Comparison of ENCODE assay signal across 9 cellular contexts in the genomic region with DNA sequence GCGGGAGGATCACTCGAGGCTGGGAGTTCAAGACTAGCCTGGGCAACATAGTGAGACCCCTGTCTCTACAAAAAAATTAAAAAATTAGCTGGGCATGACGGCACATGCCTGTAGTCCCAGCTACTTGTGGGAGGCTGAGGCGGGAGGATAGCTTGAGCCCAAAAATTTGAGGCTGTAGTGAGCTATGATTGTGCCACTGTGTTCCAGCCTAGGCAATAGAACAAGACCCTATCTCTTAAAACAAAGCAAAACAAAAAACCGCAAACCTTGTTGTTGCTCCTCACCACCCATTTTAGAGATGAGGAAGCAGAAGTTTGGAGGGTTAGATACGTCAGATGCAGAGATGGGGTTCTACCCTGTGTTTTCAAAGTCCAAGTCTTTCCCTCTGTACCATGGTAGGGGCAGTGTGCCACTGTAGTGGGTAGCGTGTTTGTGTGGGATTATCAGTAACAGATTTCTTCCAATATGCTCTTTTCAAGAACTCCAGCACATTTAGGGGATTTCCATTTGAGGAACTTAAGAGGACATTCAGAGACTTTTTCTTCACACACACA.
A peak's percentile ranks its signal among the peaks of the same experiment; 100 is the strongest.
DNase-seq lines count a peak whose midpoint lies in the region; ATAC-seq and TF ChIP-seq lines count a peak whose summit lies in the region.
"Had no signal": no experiment of that assay in that cellular context is flagged by ENCODE, and none has a peak within 500 bp of the region (broad histone marks: within the 10 kb centered on the region; RNA-seq: fewer than 3 reads in every experiment).

No MANE protein-coding gene starts in this region.

- H3K27ac ChIP-seq in CD4-positive, alpha-beta T cell (ENCODE audit: low read depth, low read length) = no peak overlapping the region
- H3K27ac ChIP-seq in mucosa of rectum (ENCODE audit: low read depth in 2 of 2, low read length in 2 of 2) = peak overlapping the region; percentile 61 to 66

- peaks cover 25% of the 10 kb centered on the region for H3K36me3 Mint-ChIP-seq in CD4-positive, alpha-beta T cell (ENCODE audit: low read depth)
- H3K36me3 Mint-ChIP-seq in activated CD4-positive, alpha-beta memory T cell treated with anti-CD3 and anti-CD28 coated beads, Interleukin-2, amount 10 ng/mL, durations not matched to agents 7 days and 5 days (ENCODE audit: low read depth) = peaks cover 64% of the 10 kb centered on the region
- H3K36me3 Mint-ChIP-seq in activated naive CD4-positive, alpha-beta T cell treated with anti-CD3 and anti-CD28 coated beads for 36 hours (ENCODE audit: low read depth) = peaks cover 16% of the 10 kb centered on the region

- no peak overlapping the region for H3K4me3 ChIP-seq in mucosa of rectum (ENCODE audit: low read length in 2 of 2)

- no peaks in the 10 kb centered on the region for H3K27me3 ChIP-seq in CD4-positive, alpha-beta T cell (ENCODE audit: control insufficient read depth, insufficient read depth, low read length)
- H3K27me3 ChIP-seq in mucosa of rectum (ENCODE audit: control insufficient read depth in 2 of 2, insufficient read depth in 2 of 2, low read length in 2 of 2) = no peaks in the 10 kb centered on the region

- ATAC-seq in CD4-positive, alpha-beta T cell (ENCODE audit: poor library complexity) = no peak
- no peak for ATAC-seq in HG02759 (IDR thresholded peaks at IDR 0.05; ENCODE audit: unreplicated experiment)

- H3K36me3 ChIP-seq in mucosa of rectum (ENCODE audit: control insufficient read depth in 2 of 2, insufficient read depth in 2 of 2, low read length in 2 of 2) = no peaks in the 10 kb centered on the region

- intact Hi-C loops in CD4-positive, alpha-beta T cell (cut with DNase I, micrococcal nuclease) = no loop called here
- intact Hi-C loops in activated naive CD4-positive, alpha-beta T cell treated with anti-CD3 and anti-CD28 coated beads for 36 hours (cut with micrococcal nuclease) = loop anchor here (2.0 kb wide), 1 partner anchor 38 kb away; no protein-coding TSS in a partner anchor

- no peak for DNase-seq in CD4-positive, alpha-beta T cell
- DNase-seq in GM20000 (ENCODE audit: low spot score) (peak; percentile 48), amniotic stem cell (lab: John Stamatoyannopoulos, UW) (no peak)
- no peak for DNase-seq in activated CD4-positive, alpha-beta memory T cell treated with anti-CD3 and anti-CD28 coated beads, Interleukin-2, amount 10 ng/mL, durations not matched to agents 7 days and 5 days
- DNase-seq in activated effector memory CD4-positive, alpha-beta T cell treated with anti-CD3 and anti-CD28 coated beads, Interleukin-2, amount 50 U/mL, for 16 hours = no peak
- no peak for DNase-seq in activated naive CD4-positive, alpha-beta T cell treated with anti-CD3 and anti-CD28 coated beads for 36 hours

- POLR2A ChIA-PET in CD4-positive, alpha-beta T cell (lab: Charles Lee) = no interaction called here
- POLR2A ChIA-PET in activated CD4-positive, alpha-beta memory T cell treated with anti-CD3 and anti-CD28 coated beads, Interleukin-2, amount 10 ng/mL, durations not matched to agents 7 days and 5 days (lab: Charles Lee) = no interaction called here

- H3K4me3 Mint-ChIP-seq in CD4-positive, alpha-beta T cell = peak overlapping the region; percentile 54
- no peak overlapping the region for H3K4me3 Mint-ChIP-seq in activated CD4-positive, alpha-beta memory T cell treated with anti-CD3 and anti-CD28 coated beads, Interleukin-2, amount 10 ng/mL, durations not matched to agents 7 days and 5 days
- H3K4me3 Mint-ChIP-seq in activated naive CD4-positive, alpha-beta T cell treated with anti-CD3 and anti-CD28 coated beads for 36 hours = no peak overlapping the region

- TF ChIP-seq CTCF in CD4-positive, alpha-beta T cell (IDR thresholded peaks at IDR 0.05) = no peak
- no peak for TF ChIP-seq CTCF in GM20000 (IDR thresholded peaks at IDR 0.05; ENCODE audit: extremely low read depth, missing control alignments)

- H3K9ac ChIP-seq in mucosa of rectum (ENCODE audit: low read depth in 1 of 2, low read length in 2 of 2) = no peak overlapping the region

- peaks cover 6% of the 10 kb centered on the region for H3K9me3 Mint-ChIP-seq in CD4-positive, alpha-beta T cell
- H3K9me3 Mint-ChIP-seq in activated CD4-positive, alpha-beta memory T cell treated with anti-CD3 and anti-CD28 coated beads, Interleukin-2, amount 10 ng/mL, durations not matched to agents 7 days and 5 days = peaks cover 14% of the 10 kb centered on the region
- H3K9me3 Mint-ChIP-seq in activated naive CD4-positive, alpha-beta T cell treated with anti-CD3 and anti-CD28 coated beads for 36 hours = peaks cover 7% of the 10 kb centered on the region

- no peaks in the 10 kb centered on the region for H3K27me3 Mint-ChIP-seq in CD4-positive, alpha-beta T cell
- H3K27me3 Mint-ChIP-seq in activated CD4-positive, alpha-beta memory T cell treated with anti-CD3 and anti-CD28 coated beads, Interleukin-2, amount 10 ng/mL, durations not matched to agents 7 days and 5 days = no peaks in the 10 kb centered on the region
- no peaks in the 10 kb centered on the region for H3K27me3 Mint-ChIP-seq in activated naive CD4-positive, alpha-beta T cell treated with anti-CD3 and anti-CD28 coated beads for 36 hours (ENCODE audit: low read depth)
- H3K27me3 Mint-ChIP-seq: progenitor cell of endocrine pancreas had no signal

- peaks cover 0 to 4% of the 10 kb centered on the region in 2 donors for H3K4me1 ChIP-seq in mucosa of rectum (ENCODE audit: control insufficient read depth in 2 of 2, insufficient read depth in 2 of 2, low read length in 2 of 2)

- CTCF ChIA-PET in CD4-positive, alpha-beta T cell (lab: Charles Lee) = interaction anchor here (0.9 kb wide), 1 partner anchor 28 kb away, joined by 3 read pairs; no protein-coding TSS in a partner anchor
- CTCF ChIA-PET in activated CD4-positive, alpha-beta memory T cell treated with anti-CD3 and anti-CD28 coated beads, Interleukin-2, amount 10 ng/mL, durations not matched to agents 7 days and 5 days (lab: Charles Lee) = no interaction called here
- CTCF ChIA-PET in activated naive CD4-positive, alpha-beta T cell treated with anti-CD3 and anti-CD28 coated beads for 36 hours (lab: Charles Lee) = interaction anchor here (1.0 kb wide), 1 partner anchor 407 kb away, joined by 3 read pairs; no protein-coding TSS in a partner anchor

- H3K9me3 ChIP-seq in CD4-positive, alpha-beta T cell (ENCODE audit: control insufficient read depth, low read length) = no peaks in the 10 kb centered on the region
- H3K9me3 ChIP-seq in mucosa of rectum (ENCODE audit: control insufficient read depth in 2 of 2, low read length in 2 of 2) = no peaks in the 10 kb centered on the region

- peak overlapping the region; percentile 78 for H3K27ac Mint-ChIP-seq in CD4-positive, alpha-beta T cell
- H3K27ac Mint-ChIP-seq in activated CD4-positive, alpha-beta memory T cell treated with anti-CD3 and anti-CD28 coated beads, Interleukin-2, amount 10 ng/mL, durations not matched to agents 7 days and 5 days = peak overlapping the region; percentile 14
- H3K27ac Mint-ChIP-seq in activated naive CD4-positive, alpha-beta T cell treated with anti-CD3 and anti-CD28 coated beads for 36 hours = no peak overlapping the region
- H3K27ac Mint-ChIP-seq: progenitor cell of endocrine pancreas had no signal

- H3K4me1 Mint-ChIP-seq in CD4-positive, alpha-beta T cell (ENCODE audit: low read depth) = peaks cover 50% of the 10 kb centered on the region
- H3K4me1 Mint-ChIP-seq in activated CD4-positive, alpha-beta memory T cell treated with anti-CD3 and anti-CD28 coated beads, Interleukin-2, amount 10 ng/mL, durations not matched to agents 7 days and 5 days = peaks cover 40% of the 10 kb centered on the region
- H3K4me1 Mint-ChIP-seq in activated naive CD4-positive, alpha-beta T cell treated with anti-CD3 and anti-CD28 coated beads for 36 hours (ENCODE audit: low read depth) = peaks cover 21% of the 10 kb centered on the region
